Comparison of ENCODE assay signal across 1 cellular context in genomic region chr9:133122605-133122934, GRCh38.
A peak's percentile ranks its signal among the peaks of the same experiment; 100 is the strongest.
TF ChIP-seq lines count a peak whose summit lies in the region.

No MANE protein-coding gene starts in this region.

TF ChIP-seq in K562, 482 proteins besides CTCF, POLR2A, EP300 and RAD21 (continued from another document):
- TF ChIP-seq CREB3 (tag; conservative IDR thresholded peaks at IDR 0.05; ENCODE audit: low read depth) = 0 out of 2 replicates have a peak, but pooled peaks have one; percentile 58
- no peak for TF ChIP-seq ZNF696 (CRISPR knock-in tag; conservative IDR thresholded peaks at IDR 0.05)
- 0 out of 2 replicates have a peak, but pooled peaks have one; percentile 5 for TF ChIP-seq MECOM (CRISPR knock-in tag; IDR thresholded peaks at IDR 0.05)
- no peak for TF ChIP-seq NR2C1 (IDR thresholded peaks at IDR 0.05)
- peak; percentile 40; the same call in 1 of the 2 replicates for TF ChIP-seq NR2C1 (tag; IDR thresholded peaks at IDR 0.05)
- TF ChIP-seq HDGF (IDR thresholded peaks at IDR 0.05) = 0 out of 2 replicates have a peak, but pooled peaks have one; percentile 36
- TF ChIP-seq NFRKB (IDR thresholded peaks at IDR 0.05; ENCODE audit: low read depth) = 0 out of 2 replicates have a peak, but pooled peaks have one; percentile 41
- TF ChIP-seq NR4A1 (CRISPR knock-in tag; IDR thresholded peaks at IDR 0.05) = no peak
- peak; percentile 84; the same call in 1 of the 2 replicates for TF ChIP-seq NR4A1 (tag; IDR thresholded peaks at IDR 0.05)
- TF ChIP-seq HNRNPH1 (optimal IDR thresholded peaks at IDR 0.05; ENCODE audit: low read depth, low read length) = no peak
- TF ChIP-seq GTF2F1 (IDR thresholded peaks at IDR 0.05; ENCODE audit: low read depth, low read length) = no peak
- TF ChIP-seq ZNF592 (IDR thresholded peaks at IDR 0.05) = peak; percentile 32
- TF ChIP-seq NFIX (CRISPR knock-in tag; IDR thresholded peaks at IDR 0.05; ENCODE audit: low read depth) = no peak
- TF ChIP-seq MBD1 (CRISPR knock-in tag; IDR thresholded peaks at IDR 0.05) = peak; percentile 68; the same call in 1 of the 2 replicates
- TF ChIP-seq ZNF408 (CRISPR knock-in tag; IDR thresholded peaks at IDR 0.05; ENCODE audit: low read depth) = no peak
- no peak for TF ChIP-seq HIVEP1 (CRISPR knock-in tag; IDR thresholded peaks at IDR 0.05)
TF ChIP-seq in K562: peak in this region for 8.
